ENCODE assay signal across 8 cellular contexts in genomic region chr10:119896061-119896655, GRCh38. TPM values are rescaled to one million over a fixed set of nuclear protein-coding genes. Genes with fewer than 3 reads are reported as not detected.
DNase-seq lines count a peak whose midpoint lies in the region; ATAC-seq, FAIRE-seq and TF ChIP-seq lines count a peak whose summit lies in the region.

No MANE protein-coding gene starts in this region.

- peaks cover 69% of the 10 kb centered on the region for H3K79me2 ChIP-seq in fibroblast of lung (ENCODE audit: control insufficient read depth, insufficient read depth, low read length)

- H3K27ac ChIP-seq in fibroblast of lung (ENCODE audit: insufficient read depth, low read length) (peak overlapping the region; percentile 40), small intestine (ENCODE audit: low read depth in 1 of 2, low read length in 1 of 2) (peak overlapping the region in 1 of 2 donors; percentile 66)

- intact Hi-C loops in posterior cingulate gyrus (cut with DNase I) = no loop called here

- H4K20me1 ChIP-seq in fibroblast of lung (ENCODE audit: control insufficient read depth, extremely low read depth, insufficient read depth, low read length) = peaks cover 6% of the 10 kb centered on the region

- ATAC-seq in HG03460 (IDR thresholded peaks at IDR 0.05; ENCODE audit: unreplicated experiment) = no peak

- peak; percentile 51 for DNase-seq in GM04503 (ENCODE audit: low read depth)
- DNase-seq in RKO (ENCODE audit: low spot score) = peak; percentile 18
- peak; percentile 87 to 88 for DNase-seq in fibroblast of lung (ENCODE audit: low read depth in 2 of 2)
- peak; percentile 7 for DNase-seq in small intestine
- no peak for DNase-seq in posterior cingulate gyrus
- no peak for DNase-seq in activated CD4-positive, alpha-beta T cell treated with anti-CD3 and anti-CD28 coated beads for 48 hours
- DNase-seq in activated naive CD4-positive, alpha-beta T cell treated with Interleukin-2 at 50 U/mL for 16 hours = no peak

- H3K9ac ChIP-seq in fibroblast of lung (ENCODE audit: insufficient read depth, low read length) = no peak overlapping the region

- TF ChIP-seq CTCF in fibroblast of lung (conservative IDR thresholded peaks at IDR 0.05 in 1 of 2, IDR thresholded peaks at IDR 0.05 in 1 of 2; ENCODE audit: low read depth in 1 of 2, low read length in 2 of 2) = no peak

- WGBS in small intestine, 3 donors = 30 to 36% (median 31%) methylated on average over 4 of the region's 4 CpGs

- H3K9me3 ChIP-seq in fibroblast of lung (ENCODE audit: control insufficient read depth, insufficient read depth, low read depth, low read length) (no peaks in the 10 kb centered on the region), small intestine (ENCODE audit: control insufficient read depth, low read depth) (no peaks in the 10 kb centered on the region)

- no peaks in the 10 kb centered on the region for H3K27me3 ChIP-seq in fibroblast of lung (ENCODE audit: control insufficient read depth, insufficient read depth, low read length)
- no peaks in the 10 kb centered on the region for H3K27me3 ChIP-seq in small intestine (ENCODE audit: control insufficient read depth in 2 of 2, insufficient read depth in 2 of 2, low read length in 2 of 2)

- FAIRE-seq in small intestine (lab: Jason Lieb, UNC) = no peak

- H3K4me1 ChIP-seq in fibroblast of lung (ENCODE audit: control insufficient read depth, extremely low read depth, insufficient read depth, low read length) (peaks cover 21% of the 10 kb centered on the region), small intestine (ENCODE audit: control insufficient read depth in 2 of 2, insufficient read depth in 1 of 2, low read depth in 1 of 2, low read length in 1 of 2) (peaks cover 0 to 28% of the 10 kb centered on the region in 2 donors)

- H3K4me3 ChIP-seq in fibroblast of lung (replicated peaks in 1 of 4; ENCODE audit: control extremely low read depth in 1 of 4, insufficient read depth in 1 of 4, low read depth in 3 of 4, low read length in 4 of 4) (peak overlapping the region; percentile 16 to 37 (median 22)), small intestine (ENCODE audit: low read depth in 1 of 2, low read length in 2 of 2) (no peak overlapping the region)

- H3K4me2 ChIP-seq in fibroblast of lung (ENCODE audit: extremely low read depth, insufficient read depth, low read length) = peak overlapping the region; percentile 11

- no peak overlapping the region for H2AFZ ChIP-seq in fibroblast of lung (ENCODE audit: low read length)

- peaks cover 4% of the 10 kb centered on the region for H3K36me3 ChIP-seq in fibroblast of lung (ENCODE audit: control insufficient read depth, insufficient read depth, low read length)
- peaks cover 0 to 4% of the 10 kb centered on the region in 2 donors for H3K36me3 ChIP-seq in small intestine (ENCODE audit: control insufficient read depth in 2 of 2, insufficient read depth in 2 of 2, low read length in 2 of 2)

RNA-seq across cellular contexts. Expression of gene SEC23IP, which starts 3.6 kb away (rescaled TPM):
- total RNA-seq in fibroblast of lung = 16.3 and 21.3 TPM in 2 replicates
- polyA plus RNA-seq in fibroblast of lung (47.1 and 51.6 TPM in 2 replicates), small intestine (10 to 100 TPM in 1 of 3 donors, 1 to 10 TPM in 2; 7.8 to 11.5 (median 8.1) TPM)
- polyA plus RNA-seq in fibroblast of lung (2012) = 44.9 and 52.3 TPM in 2 replicates
- polyA minus RNA-seq in fibroblast of lung (ENCODE audit: low replicate concordance) = 59.8 and 72.0 TPM in 2 replicates

RNA-seq across cellular contexts. Expression of gene MCMBP, which starts 23.5 kb away (rescaled TPM):
- total RNA-seq in fibroblast of lung = 40.6 and 48.0 TPM in 2 replicates
- polyA plus RNA-seq in fibroblast of lung (63.4 and 64.6 TPM in 2 replicates), small intestine (10 to 100 TPM; 21.5 to 29.3 (median 22.4) TPM)
- polyA plus RNA-seq in fibroblast of lung (2012) = 38.2 and 42.1 TPM in 2 replicates
- 23.1 and 24.1 TPM in 2 replicates for polyA minus RNA-seq in fibroblast of lung (ENCODE audit: low replicate concordance)

Comparison
In these comparisons a context has a peak if more than half of its experiments do, and no peak if none do; other contexts are left out.
1. DNase-seq: peak in GM04503 (single experiment), RKO (single experiment), fibroblast of lung (2 of 2) and small intestine (single experiment); none in posterior cingulate gyrus (0 of 10), activated CD4-positive, alpha-beta T cell treated with anti-CD3 and anti-CD28 coated beads for 48 hours (single experiment) and activated naive CD4-positive, alpha-beta T cell treated with Interleukin-2 at 50 U/mL for 16 hours (single experiment).
2. H3K4me3 ChIP-seq: peak in fibroblast of lung (4 of 4); none in small intestine (0 of 2).